20 cellular contexts compared by ENCODE assay signal in the genomic region with DNA sequence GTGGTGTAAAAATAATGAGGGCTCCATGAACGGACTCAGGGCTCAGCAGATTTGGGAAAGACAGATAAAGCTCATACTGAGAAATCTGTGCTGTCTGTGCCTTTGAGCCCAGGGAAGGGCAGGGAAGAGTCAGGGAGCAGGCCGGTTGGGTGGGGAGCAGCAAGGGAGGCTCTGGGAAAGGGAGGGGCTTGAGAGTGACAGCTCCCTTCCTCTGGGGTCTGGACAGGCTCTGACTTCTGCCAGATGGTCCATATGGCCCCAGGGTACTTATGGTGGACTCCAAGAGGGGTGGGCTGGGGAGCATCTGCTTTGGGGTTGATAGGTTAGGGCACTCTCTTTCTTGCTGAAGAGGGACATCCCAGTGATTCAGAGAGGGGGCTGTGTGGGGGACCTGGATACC. TPM values are rescaled to one million over a fixed set of nuclear protein-coding genes. Genes with fewer than 3 reads are reported as not detected.
DNase-seq lines count a peak whose midpoint lies in the region; ATAC-seq and TF ChIP-seq lines count a peak whose summit lies in the region.
"Had no signal": no experiment of that assay in that cellular context is flagged by ENCODE, and none has a peak within 500 bp of the region (broad histone marks: within the 10 kb centered on the region; RNA-seq: fewer than 3 reads in every experiment).

No MANE protein-coding gene starts in this region.

- ATAC-seq in HG03521 (IDR thresholded peaks at IDR 0.05; ENCODE audit: unreplicated experiment), result no peak
- ATAC-seq in GM21576 (IDR thresholded peaks at IDR 0.05; ENCODE audit: unreplicated experiment), result no peak
- ATAC-seq in GM21737 (IDR thresholded peaks at IDR 0.05; ENCODE audit: unreplicated experiment), result no peak
- ATAC-seq: PC-3 had no signal

- intact Hi-C loops in A673 (cut with micrococcal nuclease; ENCODE audit: unreplicated experiment), result loop anchor here (5.0 to 10.0 kb wide), 2 partner anchors 36 to 231 kb away; no protein-coding TSS in a partner anchor

- H3K4me3 ChIP-seq in AG09309 (ENCODE audit: control insufficient read depth, low read depth, low read length), result peak overlapping the region; percentile 6; the same call in 1 of the 2 replicates
- H3K4me3 ChIP-seq in endocrine pancreas (ENCODE audit: control insufficient read depth, insufficient read depth, low read length), result no peak overlapping the region
- no peak overlapping the region for H3K4me3 ChIP-seq in neural progenitor cell
- no peak overlapping the region for H3K4me3 ChIP-seq in A673 (ENCODE audit: low read depth, low read length, poor library complexity, severe bottlenecking)

- H3K9me3 ChIP-seq in endocrine pancreas (ENCODE audit: control insufficient read depth, low read length) (no peaks in the 10 kb centered on the region), neural progenitor cell (ENCODE audit: low read depth) (no peaks in the 10 kb centered on the region), A673 (ENCODE audit: low read depth, low read length, poor library complexity, severe bottlenecking) (no peaks in the 10 kb centered on the region)

- CTCF ChIA-PET in A673 (lab: Charles Lee), result no interaction called here

- no peaks in the 10 kb centered on the region for H3K36me3 Mint-ChIP-seq in neural progenitor cell
- H3K36me3 Mint-ChIP-seq: IgD-negative memory B cell had no signal

- H4K20me1 ChIP-seq in neural progenitor cell (ENCODE audit: low read depth), result no peaks in the 10 kb centered on the region

- H3K9ac ChIP-seq in endocrine pancreas (ENCODE audit: control insufficient read depth, insufficient read depth, low read length) (peak overlapping the region; percentile 22), neural progenitor cell (no peak overlapping the region)

- no peak overlapping the region for H3K4me2 ChIP-seq in neural progenitor cell

- no peak for DNase-seq in AG09309 (ENCODE audit: low read depth)
- peak; percentile 14 for DNase-seq in NCI-H69 (lab: John Stamatoyannopoulos, UW)
- DNase-seq in neural progenitor cell (ENCODE audit: low spot score), result no peak
- DNase-seq in A673 (ENCODE audit: low spot score), result no peak
- DNase-seq: amniotic stem cell, dorsolateral prefrontal cortex, foreskin melanocyte, immature natural killer cell, NCI-H1105, NCI-H226, PC-3, trophoblast cell had no signal

- H3K27me3 ChIP-seq in endocrine pancreas (ENCODE audit: control insufficient read depth, insufficient read depth, low read length) (no peaks in the 10 kb centered on the region), neural progenitor cell (no peaks in the 10 kb centered on the region), A673 (replicated peaks; ENCODE audit: insufficient read depth, low read depth, low read length, poor library complexity) (no peaks in the 10 kb centered on the region)
- H3K27me3 ChIP-seq: dorsolateral prefrontal cortex had no signal

- TF ChIP-seq CTCF in AG09309 (IDR thresholded peaks at IDR 0.05; ENCODE audit: control insufficient read depth, insufficient read depth, low read depth, low read length, missing control alignments) (no peak), neural progenitor cell (IDR thresholded peaks at IDR 0.05) (no peak), A673 (conservative IDR thresholded peaks at IDR 0.05; ENCODE audit: low read depth, low read length) (no peak)

- H3K27me3 Mint-ChIP-seq in neural progenitor cell (ENCODE audit: insufficient read depth, low read depth), result peaks cover 6% of the 10 kb centered on the region
- H3K27me3 Mint-ChIP-seq: IgD-negative memory B cell had no signal

- H3K79me2 ChIP-seq in neural progenitor cell (ENCODE audit: low read depth), result no peaks in the 10 kb centered on the region

- H3K27ac ChIP-seq in neural progenitor cell, result no peak overlapping the region
- no peak overlapping the region for H3K27ac ChIP-seq in A673 (ENCODE audit: low read depth, low read length, poor library complexity, severe bottlenecking)
- H3K27ac ChIP-seq: C4-2B, VCaP had no signal

- H3K4me1 ChIP-seq in endocrine pancreas (ENCODE audit: control insufficient read depth, insufficient read depth, low read length), result peaks cover 16% of the 10 kb centered on the region
- H3K4me1 ChIP-seq in neural progenitor cell, result peaks cover 8% of the 10 kb centered on the region
- no peaks in the 10 kb centered on the region for H3K4me1 ChIP-seq in A673 (ENCODE audit: insufficient read depth, low read length, poor library complexity, severe bottlenecking)

- H3K4me3 Mint-ChIP-seq in neural progenitor cell, result peak overlapping the region; percentile 47
- H3K4me3 Mint-ChIP-seq: immature natural killer cell had no signal

- H3K27ac Mint-ChIP-seq in neural progenitor cell, result no peak overlapping the region
- H3K27ac Mint-ChIP-seq: IgD-negative memory B cell had no signal

- H3K9me3 Mint-ChIP-seq in neural progenitor cell, result no peaks in the 10 kb centered on the region
- H3K9me3 Mint-ChIP-seq: IgD-negative memory B cell, immature natural killer cell had no signal

- H2AFZ ChIP-seq in neural progenitor cell (replicated peaks), result no peak overlapping the region

- POLR2A ChIA-PET in A673 (lab: Charles Lee; ENCODE audit: low non-redundant PET), result no interaction called here

- H3K36me3 ChIP-seq in endocrine pancreas (ENCODE audit: control insufficient read depth, insufficient read depth, low read length) (no peaks in the 10 kb centered on the region), neural progenitor cell (no peaks in the 10 kb centered on the region), A673 (ENCODE audit: insufficient read depth, low read length, poor library complexity, severe bottlenecking) (no peaks in the 10 kb centered on the region)

- H3F3A ChIP-seq in neural progenitor cell (ENCODE audit: low read depth), result peaks cover 6% of the 10 kb centered on the region

- H3K4me1 Mint-ChIP-seq in neural progenitor cell, result peaks cover 21% of the 10 kb centered on the region

- BruUV-seq in A673 (replicated peaks; lab: Mats Ljungman, UMichigan), result no TSS peak

RNA-seq across cellular contexts. Expression of a gene that starts 2.1 kb away (rescaled TPM):
- total RNA-seq in neural progenitor cell (ENCODE audit: low replicate concordance) (5.6 and 8.6 TPM in 2 replicates), A673 (2021) (4.7 and 9.1 TPM in 2 replicates)

RNA-seq across cellular contexts. Expression of a gene that starts 18.6 kb away (rescaled TPM):
- total RNA-seq in neural progenitor cell (ENCODE audit: low replicate concordance), result 1.3 and 1.6 TPM in 2 replicates
- total RNA-seq in A673 (2021), result 1.1 and 1.4 TPM in 2 replicates
- total RNA-seq: PC-3 had no signal

RNA-seq across cellular contexts. Expression of a gene that starts 21.4 kb away (rescaled TPM):
- total RNA-seq in neural progenitor cell (ENCODE audit: low replicate concordance) (21.8 and 35.9 TPM in 2 replicates), A673 (2021) (51.5 and 68.9 TPM in 2 replicates)

RNA-seq across cellular contexts. Expression of a gene that starts 35.1 kb away (rescaled TPM):
- not detected in 2 replicates for total RNA-seq in neural progenitor cell (ENCODE audit: low replicate concordance)
- total RNA-seq in A673 (2021), result not detected in 2 replicates
- total RNA-seq: mononuclear cell, PC-3 had no signal

RNA-seq across cellular contexts. Expression of a gene that starts 35.6 kb away (rescaled TPM):
- total RNA-seq in neural progenitor cell (ENCODE audit: low replicate concordance), result 4.8 and 11.2 TPM in 2 replicates
- 6.9 and 10.9 TPM in 2 replicates for total RNA-seq in A673 (2021)
